In genomic region chr9:130693101-130693425, GRCh38 we compare ENCODE assay signal across 9 cellular contexts. TPM values are rescaled to one million over a fixed set of nuclear protein-coding genes. Genes with fewer than 3 reads are reported as not detected.
DNase-seq lines count a peak whose midpoint lies in the region; TF ChIP-seq lines count a peak whose summit lies in the region.
"Had no signal": no experiment of that assay in that cellular context is flagged by ENCODE, and none has a peak within 500 bp of the region (broad histone marks: within the 10 kb centered on the region; RNA-seq: fewer than 3 reads in every experiment).

No MANE protein-coding gene starts in this region.

- peaks cover 3% of the 10 kb centered on the region; the same call in 1 of the 2 replicates for H3F3A ChIP-seq in DOHH2 (ENCODE audit: control insufficient read depth, insufficient read depth)

- H3K27ac ChIP-seq in DOHH2 (ENCODE audit: low read depth, low read length) = no peak overlapping the region
- H3K27ac ChIP-seq in OCI-LY3 (ENCODE audit: low read length) = peak overlapping the region; percentile 41
- H3K27ac ChIP-seq in esophagus squamous epithelium = peak overlapping the region; percentile 56 to 81 (median 72)
- H3K27ac ChIP-seq in parathyroid adenoma = no peak overlapping the region

- H3K9me3 ChIP-seq in DOHH2 (ENCODE audit: control insufficient read depth, insufficient read depth, low read length) = peaks cover 6% of the 10 kb centered on the region; the same call in 1 of the 2 replicates
- H3K9me3 ChIP-seq in OCI-LY3 (ENCODE audit: insufficient read depth, low read length) = no peaks in the 10 kb centered on the region
- H3K9me3 ChIP-seq in esophagus squamous epithelium = no peaks in the 10 kb centered on the region
- H3K9me3 ChIP-seq in parathyroid adenoma (ENCODE audit: control insufficient read depth, low read length) = no peaks in the 10 kb centered on the region

- peaks cover 26% of the 10 kb centered on the region for H4K20me1 ChIP-seq in DOHH2 (ENCODE audit: control insufficient read depth, insufficient read depth, low read depth, low read length)
- peaks cover 23% of the 10 kb centered on the region for H4K20me1 ChIP-seq in OCI-LY3 (ENCODE audit: insufficient read depth, low read length)

- peaks cover 34% of the 10 kb centered on the region for H3K4me1 ChIP-seq in DOHH2 (ENCODE audit: control insufficient read depth, low read length)
- H3K4me1 ChIP-seq in OCI-LY3 (ENCODE audit: low read length) = peaks cover 41% of the 10 kb centered on the region
- peaks cover 5 to 54% (median 17%) of the 10 kb centered on the region in 3 donors for H3K4me1 ChIP-seq in esophagus squamous epithelium
- H3K4me1 ChIP-seq in parathyroid adenoma = no peaks in the 10 kb centered on the region

- DNase-seq in esophagus squamous epithelium (lab: John Stamatoyannopoulos, UW) = no peak
- DNase-seq in NCI-H1436 (lab: John Stamatoyannopoulos, UW) = no peak
- DNase-seq in NCI-H748 treated with DMSO at 0.1 percent for 48 hours (lab: John Stamatoyannopoulos, UW) = no peak
- no peak for DNase-seq in NCI-H1417 (lab: John Stamatoyannopoulos, UW)
- no peak for DNase-seq in DMS153 (lab: John Stamatoyannopoulos, UW)

- no peaks in the 10 kb centered on the region for H3K9me2 ChIP-seq in DOHH2 (replicated peaks; ENCODE audit: control insufficient read depth, low read length)

- WGBS in esophagus squamous epithelium, 2 donors = 5 to 6% methylated on average over 8 of the region's 8 CpGs

- no peak for TF ChIP-seq POLR2A in esophagus squamous epithelium (IDR thresholded peaks at IDR 0.05)

- peak overlapping the region; percentile 99 for H2AFZ ChIP-seq in OCI-LY3 (ENCODE audit: low read depth, low read length)
- peak overlapping the region; percentile 84 for H2AFZ ChIP-seq in parathyroid adenoma

- intact Hi-C loops in esophagus squamous epithelium (cut with DNase I) = no loop called here

- H3K27me3 ChIP-seq in DOHH2 (ENCODE audit: control insufficient read depth, low read length) (no peaks in the 10 kb centered on the region; the same call in 1 of the 2 replicates), OCI-LY3 (ENCODE audit: low read depth, low read length) (no peaks in the 10 kb centered on the region), esophagus squamous epithelium (no peaks in the 10 kb centered on the region), parathyroid adenoma (ENCODE audit: control insufficient read depth, insufficient read depth, low read length) (no peaks in the 10 kb centered on the region)

- H3K4me2 ChIP-seq in DOHH2 (ENCODE audit: low read length) (peak overlapping the region; percentile 90), OCI-LY3 (ENCODE audit: low read length) (peak overlapping the region; percentile 95), parathyroid adenoma (ENCODE audit: low read length) (peak overlapping the region; percentile 76)

- peak overlapping the region; percentile 82 for H3K9ac ChIP-seq in OCI-LY3 (ENCODE audit: low read length)
- no peak overlapping the region for H3K9ac ChIP-seq in parathyroid adenoma

- peaks cover 41% of the 10 kb centered on the region for H3K36me3 ChIP-seq in DOHH2 (ENCODE audit: control insufficient read depth, low read length)
- peaks cover 28% of the 10 kb centered on the region for H3K36me3 ChIP-seq in OCI-LY3 (replicated peaks; ENCODE audit: low read depth, low read length)
- H3K36me3 ChIP-seq in esophagus squamous epithelium = peaks cover 2 to 30% (median 6%) of the 10 kb centered on the region in 3 donors
- no peaks in the 10 kb centered on the region for H3K36me3 ChIP-seq in parathyroid adenoma (ENCODE audit: control insufficient read depth, insufficient read depth, low read length)

- TF ChIP-seq CTCF in DOHH2 (IDR thresholded peaks at IDR 0.05; ENCODE audit: low read depth, low read length, poor library complexity, severe bottlenecking) (no peak), OCI-LY3 (IDR thresholded peaks at IDR 0.05; ENCODE audit: low read depth, low read length) (no peak), esophagus squamous epithelium (IDR thresholded peaks at IDR 0.05) (no peak), parathyroid adenoma (IDR thresholded peaks at IDR 0.05) (no peak)

- peak overlapping the region; percentile 99 for H3K4me3 ChIP-seq in DOHH2 (ENCODE audit: low read length)
- H3K4me3 ChIP-seq in OCI-LY3 (ENCODE audit: low read length) = peak overlapping the region; percentile 97
- H3K4me3 ChIP-seq in esophagus squamous epithelium = peak overlapping the region; percentile 59 to 78 (median 70)
- peak overlapping the region; percentile 76 for H3K4me3 ChIP-seq in parathyroid adenoma (ENCODE audit: low read depth, low read length)

- H3K79me2 ChIP-seq in DOHH2 (ENCODE audit: control insufficient read depth, low read length) (peaks cover 50% of the 10 kb centered on the region), OCI-LY3 (ENCODE audit: low read length) (peaks cover 48% of the 10 kb centered on the region), parathyroid adenoma (peaks cover 5% of the 10 kb centered on the region)

RNA-seq across cellular contexts. Expression of gene EXOSC2, which starts 0.5 kb away (rescaled TPM):
- total RNA-seq in esophagus squamous epithelium = 10 to 100 TPM; 11.8 to 32.8 (median 28.2) TPM

RNA-seq across cellular contexts. Expression of gene PRDM12, which starts 28.7 kb away (rescaled TPM):
- total RNA-seq in esophagus squamous epithelium = not detected
- total RNA-seq: subcutaneous adipose tissue had no signal

Comparison
In these comparisons a context has a peak if more than half of its experiments do, and no peak if none do; other contexts are left out.
1. H3K27ac ChIP-seq: peak in OCI-LY3 (single experiment) and esophagus squamous epithelium (4 of 4); none in DOHH2 (single experiment) and parathyroid adenoma (single experiment).
2. Peak in every context shown above with its lines, with median percentiles within 50 percentile points of each other: H3K4me2 ChIP-seq and H3K4me3 ChIP-seq.